ENCODE assay signal across 20 cellular contexts in the genomic region with DNA sequence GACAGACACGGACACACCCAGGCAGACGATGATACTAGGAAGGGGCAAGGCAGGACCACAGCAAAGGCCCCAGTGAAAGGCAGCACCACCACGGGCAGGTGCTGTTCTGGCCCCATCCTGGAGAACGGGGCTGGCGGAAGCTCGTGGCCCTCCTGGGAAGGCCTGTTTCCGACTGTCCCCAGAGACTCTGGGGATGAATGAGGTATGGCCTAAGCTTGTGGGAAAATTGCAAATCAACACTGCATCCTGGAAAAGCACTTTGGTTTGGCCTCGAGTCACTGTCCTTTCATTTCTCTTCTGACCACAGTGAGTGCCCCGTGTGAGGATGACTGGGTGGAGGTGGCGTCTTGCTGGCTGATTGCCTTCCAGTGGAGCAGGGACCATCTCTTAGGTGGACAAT.
A peak's percentile ranks its signal among the peaks of the same experiment; 100 is the strongest.
DNase-seq lines count a peak whose midpoint lies in the region; TF ChIP-seq lines count a peak whose summit lies in the region.
"Had no signal": no experiment of that assay in that cellular context is flagged by ENCODE, and none has a peak within 500 bp of the region (broad histone marks: within the 10 kb centered on the region; RNA-seq: fewer than 3 reads in every experiment).

No MANE protein-coding gene starts in this region.

- H3K27ac Mint-ChIP-seq in H9 = no peak overlapping the region
- H3K27ac Mint-ChIP-seq: CD4-positive, CD25-positive, alpha-beta regulatory T cell had no signal

- no peak overlapping the region for H3K4me2 ChIP-seq in H9 (ENCODE audit: insufficient read depth, insufficient read length, low read length)

- H3K36me3 Mint-ChIP-seq in H9 (ENCODE audit: insufficient read depth in 1 of 3, low read depth in 3 of 3) = no peaks in the 10 kb centered on the region; a peak in 1 of 7 replicates
- H3K36me3 Mint-ChIP-seq: CD4-positive, CD25-positive, alpha-beta regulatory T cell had no signal

- no peaks in the 10 kb centered on the region for H3K9me3 Mint-ChIP-seq in H9
- H3K9me3 Mint-ChIP-seq: CD4-positive, CD25-positive, alpha-beta regulatory T cell had no signal

- H2BK15ac ChIP-seq in H9 (ENCODE audit: low read depth, low read length) = no peak overlapping the region

- H3K23me2 ChIP-seq in H9 (ENCODE audit: insufficient read length, low read depth, low read length, poor library complexity, severe bottlenecking) = no peaks in the 10 kb centered on the region

- no peak for TF ChIP-seq CTCF in BE2C (IDR thresholded peaks at IDR 0.05; ENCODE audit: low read depth, low read length)
- no peak for TF ChIP-seq CTCF in H9 (conservative IDR thresholded peaks at IDR 0.05)

- no peak overlapping the region for H4K5ac ChIP-seq in H9 (ENCODE audit: insufficient read length, low read depth, low read length)

- H3K4me3 ChIP-seq in BE2C (ENCODE audit: low read depth, low read length) = no peak overlapping the region
- H3K4me3 ChIP-seq in effector memory CD4-positive, alpha-beta T cell (ENCODE audit: insufficient read depth, low read depth, low read length, poor library complexity, severe bottlenecking) = no peak overlapping the region
- H3K4me3 ChIP-seq: SK-N-MC had no signal

- WGBS in H9 (ENCODE audit: extremely low coverage, insufficient read length, low lambda C conversion rate) = no CpG with 5 or more reads among the region's 10 CpGs

- H2BK120ac ChIP-seq in H9 (ENCODE audit: low read depth, low read length, poor library complexity, severe bottlenecking) = no peak overlapping the region

- no peaks in the 10 kb centered on the region for H3K9me3 ChIP-seq in BE2C
- H3K9me3 ChIP-seq in H9 (ENCODE audit: control insufficient read depth, low read depth, low read length) = no peaks in the 10 kb centered on the region
- H3K9me3 ChIP-seq in effector memory CD4-positive, alpha-beta T cell (ENCODE audit: control insufficient read depth, low read length) = no peaks in the 10 kb centered on the region
- H3K9me3 ChIP-seq: Caco-2 had no signal

- no peak overlapping the region for H3K27ac ChIP-seq in H9 (ENCODE audit: insufficient read length, low read depth, low read length)
- H3K27ac ChIP-seq in effector memory CD4-positive, alpha-beta T cell (ENCODE audit: insufficient read depth, low read length, poor library complexity, severe bottlenecking) = no peak overlapping the region
- H3K27ac ChIP-seq: HL-60, SK-N-MC had no signal

- no peak overlapping the region for H2BK20ac ChIP-seq in H9 (ENCODE audit: low read depth, low read length, poor library complexity, severe bottlenecking)

- H2AK5ac ChIP-seq in H9 (ENCODE audit: insufficient read length, low read length) = no peak overlapping the region

- H3K4me1 ChIP-seq in BE2C (peaks cover 11% of the 10 kb centered on the region), H9 (ENCODE audit: insufficient read depth, low read length) (no peaks in the 10 kb centered on the region; the same call in 1 of the 2 replicates)
- no peaks in the 10 kb centered on the region for H3K4me1 ChIP-seq in effector memory CD4-positive, alpha-beta T cell (ENCODE audit: control insufficient read depth, insufficient read depth, low read length, poor library complexity, severe bottlenecking)
- H3K4me1 ChIP-seq: Caco-2 had no signal

- no peak overlapping the region for H2BK5ac ChIP-seq in H9 (ENCODE audit: insufficient read length, low read length)

- H3K23ac ChIP-seq in H9 (ENCODE audit: insufficient read length, low read depth, low read length) = no peak overlapping the region

- H4K91ac ChIP-seq in H9 (ENCODE audit: insufficient read length, low read depth, low read length) = no peak overlapping the region

- H3K4me3 Mint-ChIP-seq in H9 = no peak overlapping the region
- H3K4me3 Mint-ChIP-seq: CD4-positive, CD25-positive, alpha-beta regulatory T cell had no signal

- H4K8ac ChIP-seq in H9 (replicated peaks; ENCODE audit: insufficient read length, low read depth, low read length) = no peak overlapping the region

- no peak overlapping the region for H2AFZ ChIP-seq in H9 (ENCODE audit: low read length)

- no peaks in the 10 kb centered on the region for H3K36me3 ChIP-seq in BE2C
- no peaks in the 10 kb centered on the region for H3K36me3 ChIP-seq in effector memory CD4-positive, alpha-beta T cell (ENCODE audit: control insufficient read depth, insufficient read depth, low read length)

- H3K9ac ChIP-seq in H9 (ENCODE audit: extremely low read depth, insufficient read length, low read length) = no peak overlapping the region

- peak; percentile 53 for DNase-seq in BE2C
- no peak for DNase-seq in H9
- DNase-seq in islet precursor cell = peak; percentile 40
- DNase-seq in stimulated activated CD8-positive, alpha-beta memory T cell treated with anti-CD3 and anti-CD28 coated beads, Interleukin-4, amount 100 ng/mL, for 48 hours = peak; percentile 13
- no peak for DNase-seq in effector memory CD4-positive, alpha-beta T cell
- DNase-seq in hypothalamus (lab: John Stamatoyannopoulos, UW) = no peak
- no peak for DNase-seq in OCI-M1 (lab: John Stamatoyannopoulos, UW)
- DNase-seq: ACHN; Caco-2; CD4-positive, CD25-positive, alpha-beta regulatory T cell; DMS153; EL; HCEC 1CT; MV-4-11; NCI-H1436; NCI-H2081 treated with DMSO at 0.1 percent for 48 hours; NCI-H2227 treated with DMSO at 0.1 percent for 48 hours; NCI-H524 treated with DMSO at 0.1 percent for 48 hours had no signal

- no peak overlapping the region for H3K4ac ChIP-seq in H9 (ENCODE audit: low read depth, low read length)

- H3K14ac ChIP-seq in H9 (ENCODE audit: insufficient read depth, low read length) = 0 out of 2 replicates have a peak overlapping the region, but pooled peaks have one; percentile 82

- H3K27me3 ChIP-seq in BE2C (no peaks in the 10 kb centered on the region), H9 (ENCODE audit: insufficient read depth, low read length) (no peaks in the 10 kb centered on the region; the same call in 1 of the 2 replicates)
- H3K27me3 ChIP-seq in effector memory CD4-positive, alpha-beta T cell (replicated peaks; ENCODE audit: control insufficient read depth, insufficient read depth, low read length, poor library complexity, severe bottlenecking) = no peaks in the 10 kb centered on the region

- peaks cover 25 to 33% of the 10 kb centered on the region in 2 experiments for H3K4me1 Mint-ChIP-seq in H9

- H3K79me2 ChIP-seq in H9 (ENCODE audit: insufficient read depth, low read length) = no peaks in the 10 kb centered on the region

- H3T11ph ChIP-seq in H9 (ENCODE audit: low read length) = no peak overlapping the region

- no peaks in the 10 kb centered on the region for H4K20me1 ChIP-seq in H9 (ENCODE audit: control insufficient read depth, insufficient read depth, insufficient read length)

- H3K56ac ChIP-seq in H9 (ENCODE audit: insufficient read length, low read depth, low read length) = no peak overlapping the region

- H2BK12ac ChIP-seq in H9 (ENCODE audit: insufficient read length, low read depth, low read length) = no peak overlapping the region

- no peaks in the 10 kb centered on the region for H3K79me1 ChIP-seq in H9 (ENCODE audit: insufficient read depth, low read depth, low read length, poor library complexity, severe bottlenecking)

- peaks cover 1% of the 10 kb centered on the region for H3K27me3 Mint-ChIP-seq in H9 (ENCODE audit: low read depth)
- H3K27me3 Mint-ChIP-seq: CD4-positive, CD25-positive, alpha-beta regulatory T cell had no signal

- H3K18ac ChIP-seq in H9 (ENCODE audit: insufficient read length, low read depth, low read length) = no peak overlapping the region

Comparison
In these comparisons a context has a peak if more than half of its experiments do, and no peak if none do; other contexts are left out.
1. DNase-seq: peak in BE2C (single experiment), islet precursor cell (single experiment) and stimulated activated CD8-positive, alpha-beta memory T cell treated with anti-CD3 and anti-CD28 coated beads, Interleukin-4, amount 100 ng/mL, for 48 hours (single experiment); none in H9 (single experiment), effector memory CD4-positive, alpha-beta T cell (0 of 3), hypothalamus (0 of 51) and OCI-M1 (single experiment).